ENCODE assay signal across 11 cellular contexts in genomic region chr2:217279571-217279970, GRCh38.
A peak's percentile ranks its signal among the peaks of the same experiment; 100 is the strongest.
DNase-seq lines count a peak whose midpoint lies in the region; ATAC-seq and TF ChIP-seq lines count a peak whose summit lies in the region.
"Had no signal": no experiment of that assay in that cellular context is flagged by ENCODE, and none has a peak within 500 bp of the region (broad histone marks: within the 10 kb centered on the region; RNA-seq: fewer than 3 reads in every experiment).

No MANE protein-coding gene starts in this region.

- ATAC-seq in foreskin keratinocyte: peak; percentile 62
- no peak for ATAC-seq in HG03460 (IDR thresholded peaks at IDR 0.05; ENCODE audit: unreplicated experiment)
- ATAC-seq: esophagus mucosa had no signal

- no peak for TF ChIP-seq POLR2A in sigmoid colon (IDR thresholded peaks at IDR 0.05)

- peaks cover 21% of the 10 kb centered on the region for H3K4me1 ChIP-seq in foreskin keratinocyte
- H3K4me1 ChIP-seq in sigmoid colon: peaks cover 0 to 45% (median 32%) of the 10 kb centered on the region in 4 donors

- no peaks in the 10 kb centered on the region for H3K36me3 ChIP-seq in sigmoid colon
- H3K36me3 ChIP-seq: upper lobe of left lung had no signal

- TF ChIP-seq CTCF in foreskin keratinocyte (conservative IDR thresholded peaks at IDR 0.05) (no peak), sigmoid colon (IDR thresholded peaks at IDR 0.05) (no peak)

- no peaks in the 10 kb centered on the region for H3K9me3 ChIP-seq in sigmoid colon
- H3K9me3 ChIP-seq: upper lobe of left lung had no signal

- H3K27ac ChIP-seq in foreskin keratinocyte (no peak overlapping the region), sigmoid colon (peak overlapping the region in 3 of 4 donors; percentile 62 to 84 (median 73))
- H3K27ac ChIP-seq: upper lobe of left lung had no signal

- no peak overlapping the region for H3K4me3 ChIP-seq in sigmoid colon
- H3K4me3 ChIP-seq: upper lobe of left lung had no signal

- no peak for TF ChIP-seq EP300 in sigmoid colon (IDR thresholded peaks at IDR 0.05)

- DNase-seq in EL (peak; percentile 95), SW480 (ENCODE audit: low spot score) (peak; percentile 50), foreskin keratinocyte (peak; percentile 47 to 80), sigmoid colon (no peak), NCI-H1436 treated with DMSO at 0.1 percent for 48 hours (lab: John Stamatoyannopoulos, UW) (no peak)
- no peak for DNase-seq in effector CD4-positive, alpha-beta T cell
- no peak for DNase-seq in activated CD4-positive, CD25-positive, alpha-beta regulatory T cell treated with anti-CD3 and anti-CD28 coated beads, Interleukin-2, amount 50 U/mL, for 72 hours
- DNase-seq: NCI-H1436, upper lobe of left lung had no signal

- H3K27me3 ChIP-seq in foreskin keratinocyte (no peaks in the 10 kb centered on the region), sigmoid colon (no peaks in the 10 kb centered on the region)
- H3K27me3 ChIP-seq: upper lobe of left lung had no signal

- intact Hi-C loops in sigmoid colon (cut with DNase I): no loop called here

Comparison
In these comparisons a context has a peak if more than half of its experiments do, and no peak if none do; other contexts are left out.
1. DNase-seq: peak in EL (single experiment), SW480 (single experiment) and foreskin keratinocyte (2 of 2); none in sigmoid colon (single experiment), effector CD4-positive, alpha-beta T cell (single experiment), NCI-H1436 treated with DMSO at 0.1 percent for 48 hours (single experiment) and activated CD4-positive, CD25-positive, alpha-beta regulatory T cell treated with anti-CD3 and anti-CD28 coated beads, Interleukin-2, amount 50 U/mL, for 72 hours (single experiment).